In the genomic region with DNA sequence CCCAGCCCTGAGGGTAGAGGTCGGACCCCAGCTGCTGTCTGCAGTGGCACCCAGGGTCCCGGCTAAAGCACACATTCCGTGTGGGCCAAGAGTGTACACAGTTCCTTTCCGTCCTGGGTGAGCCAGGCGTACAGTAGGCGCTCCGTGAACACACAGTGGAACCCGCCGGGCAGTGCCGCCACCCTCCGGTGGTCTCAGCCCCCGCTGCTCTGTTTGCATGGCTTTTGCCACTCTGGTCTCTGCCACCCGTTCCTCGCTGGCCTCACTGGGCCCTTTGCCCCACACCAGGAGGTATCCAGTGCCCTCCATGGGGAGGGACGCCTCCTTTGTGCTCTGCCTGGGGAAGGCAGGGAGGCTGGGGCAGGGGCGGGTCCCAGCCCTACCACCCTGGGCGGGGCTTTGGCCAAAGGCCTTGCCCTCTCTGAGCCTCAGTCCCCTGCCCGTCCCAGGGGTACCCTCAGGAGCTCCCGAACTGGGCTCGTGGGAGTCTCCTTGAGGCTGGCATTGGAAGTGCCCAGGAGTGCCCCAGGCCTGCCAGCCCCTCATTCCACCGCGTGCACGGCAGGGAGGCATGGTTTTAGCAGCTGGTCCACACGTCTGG, we compare ENCODE assay signal across 12 cellular contexts. TPM values are rescaled to one million over a fixed set of nuclear protein-coding genes. Genes with fewer than 3 reads are reported as not detected.
DNase-seq lines count a peak whose midpoint lies in the region; ATAC-seq and TF ChIP-seq lines count a peak whose summit lies in the region.
"Had no signal": no experiment of that assay in that cellular context is flagged by ENCODE, and none has a peak within 500 bp of the region (broad histone marks: within the 10 kb centered on the region; RNA-seq: fewer than 3 reads in every experiment).

No MANE protein-coding gene starts in this region.

- H3K27me3 ChIP-seq in mesenchymal stem cell (ENCODE audit: control insufficient read depth in 1 of 2, insufficient read depth in 1 of 2, low read length in 2 of 2) (no peaks in the 10 kb centered on the region), thoracic aorta (replicated peaks; ENCODE audit: insufficient read depth) (no peaks in the 10 kb centered on the region)

- no peak overlapping the region for H2BK5ac ChIP-seq in mesenchymal stem cell (ENCODE audit: low read depth, low read length, poor library complexity, severe bottlenecking)

- H3K4me1 ChIP-seq in mesenchymal stem cell (ENCODE audit: control insufficient read depth, insufficient read depth, low read depth, low read length): peaks cover 62% of the 10 kb centered on the region
- H3K4me1 ChIP-seq in thoracic aorta (ENCODE audit: control insufficient read depth in 1 of 2, low read depth in 2 of 2): peaks cover 51 to 74% of the 10 kb centered on the region in 2 donors

- no peak for ATAC-seq in thoracic aorta (ENCODE audit: insufficient number of reproducible peaks, low FRiP score, low read depth)
- ATAC-seq: left lobe of liver, T-cell had no signal

- no peak overlapping the region for H2BK120ac ChIP-seq in mesenchymal stem cell (ENCODE audit: low read depth, low read length)

- H3K23ac ChIP-seq in mesenchymal stem cell (ENCODE audit: low read length in 2 of 2): no peak overlapping the region

- no peak overlapping the region for H2AFZ ChIP-seq in mesenchymal stem cell (ENCODE audit: low read depth, low read length)

- H3K27ac ChIP-seq in coronary artery: peak overlapping the region; percentile 72 to 93
- no peak overlapping the region for H3K27ac ChIP-seq in mesenchymal stem cell (ENCODE audit: low read length, poor library complexity, severe bottlenecking)
- H3K27ac ChIP-seq in thoracic aorta: peak overlapping the region; percentile 71 to 94

- H2BK12ac ChIP-seq in mesenchymal stem cell (ENCODE audit: low read length in 2 of 2): peak overlapping the region in 1 of 2 experiments; percentile 68

- no peak overlapping the region for H2BK15ac ChIP-seq in mesenchymal stem cell (ENCODE audit: low read depth, poor library complexity, severe bottlenecking)

- peak overlapping the region in 1 of 2 experiments; percentile 9 for H3K4ac ChIP-seq in mesenchymal stem cell (ENCODE audit: low read depth in 1 of 2, low read length in 2 of 2)

- WGBS in mesenchymal stem cell: 75% methylated on average over 24 of the region's 24 CpGs

- H4K91ac ChIP-seq in mesenchymal stem cell (ENCODE audit: low read length): peak overlapping the region; percentile 56

- H3K9me3 ChIP-seq in mesenchymal stem cell (ENCODE audit: control insufficient read depth, low read length) (no peaks in the 10 kb centered on the region), thoracic aorta (no peaks in the 10 kb centered on the region)

- H3K79me1 ChIP-seq in mesenchymal stem cell (replicated peaks; ENCODE audit: low read length, poor library complexity, severe bottlenecking): no peaks in the 10 kb centered on the region

- peaks cover 0 to 11% of the 10 kb centered on the region in 2 experiments for H3K36me3 ChIP-seq in mesenchymal stem cell (ENCODE audit: control insufficient read depth in 1 of 2, insufficient read depth in 2 of 2, low read depth in 1 of 2, low read length in 2 of 2)
- H3K36me3 ChIP-seq in thoracic aorta: no peaks in the 10 kb centered on the region

- H4K8ac ChIP-seq in mesenchymal stem cell (ENCODE audit: low read length): peak overlapping the region; percentile 66

- H3K18ac ChIP-seq in mesenchymal stem cell (ENCODE audit: low read depth in 1 of 2, low read length in 2 of 2): peak overlapping the region in 1 of 2 experiments; percentile 29

- H3K9ac ChIP-seq in mesenchymal stem cell (ENCODE audit: low read length): peak overlapping the region; percentile 80

- DNase-seq in NCI-H774 (lab: John Stamatoyannopoulos, UW) (peak; percentile 17), coronary artery (ENCODE audit: low spot score) (no peak), mesenchymal stem cell (no peak), thoracic aorta (ENCODE audit: low spot score) (no peak), NCI-H446 (lab: John Stamatoyannopoulos, UW) (no peak)
- DNase-seq in activated CD4-positive, alpha-beta T cell treated with anti-CD3 and anti-CD28 coated beads for 4 hours: no peak
- DNase-seq in activated naive CD4-positive, alpha-beta T cell treated with anti-CD3 and anti-CD28 coated beads, Interleukin-2, amount 50 U/mL, for 16 hours: no peak
- DNase-seq: activated T-cell treated with anti-CD3 and anti-CD28 coated beads for 4 hours; effector CD4-positive, alpha-beta T cell; stimulated activated CD4-positive, alpha-beta T cell treated with anti-CD3 and anti-CD28 coated beads, Interleukin-2, amount 100 ng/mL, for 24 hours; T-cell had no signal

- H3K14ac ChIP-seq in mesenchymal stem cell (ENCODE audit: low read length in 2 of 2): no peak overlapping the region

- H2AK5ac ChIP-seq in mesenchymal stem cell (ENCODE audit: low read length, severe bottlenecking): peak overlapping the region; percentile 25

- no peak overlapping the region for H3K4me2 ChIP-seq in mesenchymal stem cell (ENCODE audit: low read length, poor library complexity, severe bottlenecking)

- TF ChIP-seq CTCF in coronary artery (IDR thresholded peaks at IDR 0.05): no peak
- no peak for TF ChIP-seq CTCF in thoracic aorta (IDR thresholded peaks at IDR 0.05)

- H3K4me3 ChIP-seq in coronary artery (peak overlapping the region; percentile 26), mesenchymal stem cell (ENCODE audit: insufficient read depth in 1 of 2, low read depth in 1 of 2, low read length in 2 of 2) (peak overlapping the region in 1 of 2 experiments; percentile 51), thoracic aorta (peak overlapping the region; percentile 43)

RNA-seq across cellular contexts. Expression of a gene that starts 13.0 kb away (rescaled TPM):
- polyA plus RNA-seq in mesenchymal stem cell (2013, experiment 1 of 2): 3.6 TPM
- 3.8 TPM for polyA plus RNA-seq in mesenchymal stem cell (2013, experiment 2 of 2)
- 10 to 100 TPM; 18.6 to 18.8 TPM for total RNA-seq in thoracic aorta

RNA-seq across cellular contexts. Expression of a gene that starts 19.4 kb away (rescaled TPM):
- 46.1 TPM for polyA plus RNA-seq in mesenchymal stem cell (2013, experiment 1 of 2)
- polyA plus RNA-seq in mesenchymal stem cell (2013, experiment 2 of 2): 46.9 TPM
- total RNA-seq in thoracic aorta: 100 to 1,000 TPM; 109 to 159 TPM

RNA-seq across cellular contexts. Expression of a gene that starts 20.4 kb away (rescaled TPM):
- 14.8 TPM for polyA plus RNA-seq in mesenchymal stem cell (2013, experiment 1 of 2)
- polyA plus RNA-seq in mesenchymal stem cell (2013, experiment 2 of 2): 14.4 TPM
- 10 to 100 TPM; 21.0 to 34.9 TPM for total RNA-seq in thoracic aorta

RNA-seq across cellular contexts. Expression of a gene that starts 20.7 kb away (rescaled TPM):
- polyA plus RNA-seq in mesenchymal stem cell (2013, experiment 1 of 2): 63.1 TPM
- polyA plus RNA-seq in mesenchymal stem cell (2013, experiment 2 of 2): 58.9 TPM
- 10 to 100 TPM in 1 of 2 donors, 1 to 10 TPM in 1; 8.0 to 17.6 TPM for total RNA-seq in thoracic aorta
